Comparison of ENCODE assay signal across 13 cellular contexts in the genomic region with DNA sequence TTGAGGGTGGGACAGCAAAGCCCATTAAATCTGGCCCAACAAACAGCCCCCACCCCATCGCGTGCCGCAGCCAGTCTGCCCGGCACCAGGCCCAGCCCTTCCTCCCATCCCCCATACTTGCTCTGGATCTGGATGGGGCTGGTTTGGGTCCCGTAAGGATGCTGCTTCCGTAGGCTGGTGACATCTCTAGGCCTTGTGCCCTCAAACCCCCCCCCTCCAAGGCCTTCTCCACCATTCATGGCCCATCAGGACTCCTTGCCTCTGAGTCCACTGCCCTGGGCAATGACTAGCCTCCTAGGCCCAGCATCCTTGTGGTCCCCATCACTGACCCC. TPM values are rescaled to one million over a fixed set of nuclear protein-coding genes. Genes with fewer than 3 reads are reported as not detected.
A peak's percentile ranks its signal among the peaks of the same experiment; 100 is the strongest.
DNase-seq lines count a peak whose midpoint lies in the region; ATAC-seq, FAIRE-seq and TF ChIP-seq lines count a peak whose summit lies in the region.
"Had no signal": no experiment of that assay in that cellular context is flagged by ENCODE, and none has a peak within 500 bp of the region (broad histone marks: within the 10 kb centered on the region; RNA-seq: fewer than 3 reads in every experiment).

No MANE protein-coding gene starts in this region.

- peaks cover 9% of the 10 kb centered on the region for H3K9me3 ChIP-seq in BLaER1
- H3K9me3 ChIP-seq in HUES6 (ENCODE audit: control insufficient read depth, insufficient read depth, low read depth, low read length): peaks cover 6% of the 10 kb centered on the region
- H3K9me3 ChIP-seq in astrocyte (ENCODE audit: insufficient read depth, low read depth, low read length): no peaks in the 10 kb centered on the region
- H3K9me3 ChIP-seq in mucosa of stomach (ENCODE audit: control insufficient read depth, low read length): no peaks in the 10 kb centered on the region

- H3K27ac ChIP-seq in BLaER1 (no peak overlapping the region), HUES6 (ENCODE audit: low read depth, low read length) (peak overlapping the region; percentile 79; the same call in 1 of the 2 replicates), astrocyte (ENCODE audit: low read depth, low read length) (no peak overlapping the region)

- H3K79me2 ChIP-seq in astrocyte (ENCODE audit: insufficient read depth, low read length): peaks cover 37% of the 10 kb centered on the region

- H3K9ac ChIP-seq in BLaER1 (no peak overlapping the region), HUES6 (ENCODE audit: low read length) (peak overlapping the region; percentile 83), astrocyte (ENCODE audit: low read length) (no peak overlapping the region), mucosa of stomach (ENCODE audit: low read length) (peak overlapping the region; percentile 86)

- no peak overlapping the region for H3K27ac Mint-ChIP-seq in astrocyte (ENCODE audit: unreplicated experiment)

- H2AFZ ChIP-seq in astrocyte (ENCODE audit: low read depth, low read length): no peak overlapping the region

- H3K4me2 ChIP-seq in BLaER1 (peak overlapping the region; percentile 97; the same call in 1 of the 2 replicates), astrocyte (ENCODE audit: low read length) (no peak overlapping the region)

- H3K4me1 Mint-ChIP-seq in astrocyte (ENCODE audit: low read depth, unreplicated experiment): peaks cover 8% of the 10 kb centered on the region

- ATAC-seq in HG02610 (IDR thresholded peaks at IDR 0.05; ENCODE audit: unreplicated experiment): no peak

- peak overlapping the region; percentile 60 for H3K4me3 Mint-ChIP-seq in astrocyte (ENCODE audit: unreplicated experiment)

- no peak for TF ChIP-seq CTCF in astrocyte (IDR thresholded peaks at IDR 0.05; ENCODE audit: insufficient read depth, low read depth, low read length)

- peaks cover 3% of the 10 kb centered on the region for H3K9me3 Mint-ChIP-seq in astrocyte (ENCODE audit: unreplicated experiment)
- H3K9me3 Mint-ChIP-seq: activated naive CD4-positive, alpha-beta T cell treated with anti-CD3 and anti-CD28 coated beads, Interleukin-2, amount 50 U/mL, for 72 hours had no signal

- peaks cover 63% of the 10 kb centered on the region for H3K27me3 ChIP-seq in BLaER1
- no peaks in the 10 kb centered on the region for H3K27me3 ChIP-seq in HUES6 (ENCODE audit: control insufficient read depth, insufficient read depth, low read length)
- no peaks in the 10 kb centered on the region for H3K27me3 ChIP-seq in astrocyte (ENCODE audit: insufficient read depth, low read length)
- H3K27me3 ChIP-seq in mucosa of stomach (ENCODE audit: control insufficient read depth, insufficient read depth, low read length): no peaks in the 10 kb centered on the region

- H3K36me3 ChIP-seq in BLaER1: no peaks in the 10 kb centered on the region
- H3K36me3 ChIP-seq in HUES6 (ENCODE audit: control insufficient read depth, insufficient read depth, low read length): peaks cover 29% of the 10 kb centered on the region
- H3K36me3 ChIP-seq in astrocyte (ENCODE audit: insufficient read depth, low read length): no peaks in the 10 kb centered on the region
- H3K36me3 ChIP-seq in mucosa of stomach (ENCODE audit: control insufficient read depth, insufficient read depth, low read length): no peaks in the 10 kb centered on the region

- H3K4me1 ChIP-seq in BLaER1 (peaks cover 49% of the 10 kb centered on the region), HUES6 (ENCODE audit: control insufficient read depth, insufficient read depth, low read length) (peaks cover 27% of the 10 kb centered on the region), astrocyte (ENCODE audit: insufficient read depth, low read length) (peaks cover 41% of the 10 kb centered on the region), mucosa of stomach (ENCODE audit: control insufficient read depth, insufficient read depth, low read length) (peaks cover 31% of the 10 kb centered on the region)

- no peak for FAIRE-seq in astrocyte (lab: Jason Lieb, UNC)

- H3K4me3 ChIP-seq in BLaER1: no peak overlapping the region
- H3K4me3 ChIP-seq in HUES6 (ENCODE audit: low read depth, low read length): peak overlapping the region; percentile 87; the same call in 1 of the 2 replicates
- no peak overlapping the region for H3K4me3 ChIP-seq in astrocyte (ENCODE audit: insufficient read depth, low read depth, low read length)
- no peak overlapping the region for H3K4me3 ChIP-seq in mucosa of stomach (ENCODE audit: low read length)

- H4K20me1 ChIP-seq in BLaER1 (peaks cover 29% of the 10 kb centered on the region), astrocyte (ENCODE audit: insufficient read depth, low read length) (peaks cover 33% of the 10 kb centered on the region)

- peaks cover 3% of the 10 kb centered on the region for H3K27me3 Mint-ChIP-seq in astrocyte (ENCODE audit: low read depth, unreplicated experiment)

- H3K36me3 Mint-ChIP-seq in astrocyte (ENCODE audit: low read depth, unreplicated experiment): peaks cover 4% of the 10 kb centered on the region

- DNase-seq in astrocyte (ENCODE audit: low read depth): no peak
- DNase-seq in kidney glomerular epithelial cell (lab: John Stamatoyannopoulos, UW): no peak
- no peak for DNase-seq in cerebellar cortex (ENCODE audit: low spot score)
- no peak for DNase-seq in amniotic stem cell (lab: John Stamatoyannopoulos, UW)
- DNase-seq: NCI-H1092 treated with DMSO at 0.1 percent for 48 hours; stimulated activated CD4-positive, alpha-beta T cell treated with anti-CD3 and anti-CD28 coated beads, Interleukin-15, amount 100 ng/mL, for 24 hours; stimulated activated naive CD8-positive, alpha-beta T cell treated with anti-CD3 and anti-CD28 coated beads, Interleukin-15, Interleukin-2, amounts not matched to agents 100 U/mL and 50 U/mL, for 24 hours had no signal

RNA-seq across cellular contexts. Expression of a gene that starts 0.8 kb away (rescaled TPM):
- total RNA-seq in astrocyte: 10.6 and 12.9 TPM in 2 replicates

RNA-seq across cellular contexts. Expression of a gene that starts 41.3 kb away (rescaled TPM):
- 0.30 and 0.38 TPM in 2 replicates for total RNA-seq in astrocyte
- total RNA-seq: myocyte had no signal

RNA-seq across cellular contexts. Expression of a gene that starts 53.4 kb away (rescaled TPM):
- 0.14 TPM in 1 of 2 replicates, not detected in the other for total RNA-seq in astrocyte
- total RNA-seq: activated naive CD4-positive, alpha-beta T cell treated with anti-CD3 and anti-CD28 coated beads, Interleukin-2, amount 50 U/mL, for 72 hours; myocyte had no signal

Comparison
In these comparisons a context has a peak if more than half of its experiments do, and no peak if none do; other contexts are left out.
1. H3K9ac ChIP-seq: peak in HUES6 (single experiment) and mucosa of stomach (single experiment); none in BLaER1 (single experiment) and astrocyte (single experiment).